8 cellular contexts compared by ENCODE assay signal in genomic region chr16:71883849-71884638, GRCh38. TPM values are rescaled to one million over a fixed set of nuclear protein-coding genes. Genes with fewer than 3 reads are reported as not detected.
DNase-seq lines count a peak whose midpoint lies in the region; ATAC-seq and FAIRE-seq lines count a peak whose summit lies in the region.

TSS of gene ZNF821 (minus strand) at chr16:71884182. CDS start at chr16:71879946, 4,236 bp downstream.

- DNase-seq in 8988T (peak; percentile 93), GM18507 (ENCODE audit: extremely low spot score, insufficient read length, low read depth) (peak; percentile 65), NCI-H226 (peak; percentile 41)
- peak; percentile 89 for DNase-seq in activated CD4-positive, alpha-beta T cell treated with anti-CD3 and anti-CD28 coated beads for 36 hours
- DNase-seq in stimulated activated CD4-positive, alpha-beta T cell treated with anti-CD3 and anti-CD28 coated beads, Interleukin-1b, Interleukin-23, amount 100 ng/mL, for 4 hours (ENCODE audit: low read depth in 2 of 2): peak; percentile 62 to 67

- peak within 1 kb of the TSS; percentile 84 for H3K27ac Mint-ChIP-seq in activated CD4-positive, alpha-beta T cell treated with anti-CD3 and anti-CD28 coated beads for 36 hours

- H3K9me3 Mint-ChIP-seq in activated CD4-positive, alpha-beta T cell treated with anti-CD3 and anti-CD28 coated beads for 36 hours (ENCODE audit: low read depth): no peaks in the 10 kb centered on the region

- CTCF ChIA-PET in activated CD4-positive, alpha-beta T cell treated with anti-CD3 and anti-CD28 coated beads for 36 hours (lab: Charles Lee): interaction anchor here (0.6 to 6.8 kb wide), 17 partner anchors 9 to 94 kb away, joined by 3 to 83 read pairs (median 5); partner anchors contain the start of genes AP1G1 and IST1

- H3K27ac ChIP-seq in cingulate gyrus (ENCODE audit: low read depth, low read length) (peak within 1 kb of the TSS; percentile 91), layer of hippocampus (ENCODE audit: low read depth, low read length) (peak within 1 kb of the TSS; percentile 88)

- peak within 1 kb of the TSS; percentile 84 for H3K4me3 Mint-ChIP-seq in activated CD4-positive, alpha-beta T cell treated with anti-CD3 and anti-CD28 coated beads for 36 hours

- peaks cover 7% of the 10 kb centered on the region for H3K36me3 Mint-ChIP-seq in activated CD4-positive, alpha-beta T cell treated with anti-CD3 and anti-CD28 coated beads for 36 hours (ENCODE audit: low read depth)

- peak; percentile 53 for FAIRE-seq in GM18507 (lab: Jason Lieb, UNC)

- ATAC-seq in HG03025 (IDR thresholded peaks at IDR 0.05; ENCODE audit: low FRiP score, unreplicated experiment): peak; percentile 46
- ATAC-seq in activated CD4-positive, alpha-beta T cell treated with anti-CD3 and anti-CD28 coated beads for 36 hours: peak; percentile 66

- H3K27me3 ChIP-seq in layer of hippocampus (ENCODE audit: control insufficient read depth, insufficient read depth, low read length): no peaks in the 10 kb centered on the region

- H3K27me3 Mint-ChIP-seq in activated CD4-positive, alpha-beta T cell treated with anti-CD3 and anti-CD28 coated beads for 36 hours: no peaks in the 10 kb centered on the region

- POLR2A ChIA-PET in activated CD4-positive, alpha-beta T cell treated with anti-CD3 and anti-CD28 coated beads for 36 hours (lab: Charles Lee): interaction anchor here (0.6 to 1.9 kb wide), 12 partner anchors 11 to 209 kb away, joined by 3 to 11 read pairs (median 4); partner anchors contain the start of genes AP1G1, IST1 and TXNL4B

- intact Hi-C loops in activated CD4-positive, alpha-beta T cell treated with anti-CD3 and anti-CD28 coated beads for 36 hours (cut with DNase I, micrococcal nuclease): loop anchor here (1.0 to 5.0 kb wide), 11 partner anchors 11 to 209 kb away; partner anchors contain the start of genes ATXN1L (in 2 of the 2), IST1 (in 2 of the 2), DHODH (in 1 of the 2) and DHX38 (in 1 of the 2)

- H3K4me1 Mint-ChIP-seq in activated CD4-positive, alpha-beta T cell treated with anti-CD3 and anti-CD28 coated beads for 36 hours: peaks cover 48% of the 10 kb centered on the region

RNA-seq across cellular contexts. Expression of gene ZNF821, which starts in this region (rescaled TPM):
- total RNA-seq in activated CD4-positive, alpha-beta T cell treated with anti-CD3 and anti-CD28 coated beads for 36 hours: 1 to 10 TPM; 6.0 to 7.7 TPM

Comparison
In these comparisons a context has a peak if more than half of its experiments do, and no peak if none do; other contexts are left out.
1. Peak in every context shown above with its lines: DNase-seq, ATAC-seq and H3K27ac ChIP-seq.
2. DNase-seq: peak in every context shown above with its lines; median percentile 93 in 8988T; 89 in activated CD4-positive, alpha-beta T cell treated with anti-CD3 and anti-CD28 coated beads for 36 hours; 65 in GM18507; 64 in stimulated activated CD4-positive, alpha-beta T cell treated with anti-CD3 and anti-CD28 coated beads, Interleukin-1b, Interleukin-23, amount 100 ng/mL, for 4 hours; 41 in NCI-H226.